ENCODE assay signal across 19 cellular contexts in genomic region chr7:131431756-131432155, GRCh38.
"Had no signal": no experiment of that assay in that cellular context is flagged by ENCODE, and none has a peak within 500 bp of the region (broad histone marks: within the 10 kb centered on the region; RNA-seq: fewer than 3 reads in every experiment).

No MANE protein-coding gene starts in this region.

- H3K4me3 ChIP-seq: ascending aorta, heart left ventricle, left lung, ovary, prostate gland, thoracic aorta, vagina had no signal

- DNase-seq: activated CD4-positive, alpha-beta T cell treated with anti-CD3 and anti-CD28 coated beads for 48 hours; activated CD4-positive, alpha-beta T cell treated with anti-CD3 and anti-CD28 coated beads, Interleukin-2, amount 50 U/mL, for 48 hours; activated CD4-positive, CD25-positive, alpha-beta regulatory T cell; activated CD8-positive, alpha-beta memory T cell treated with anti-CD3 and anti-CD28 coated beads for 24 hours; activated effector memory CD4-positive, alpha-beta T cell treated with Interleukin-2 at 50 U/mL for 16 hours; activated naive CD4-positive, alpha-beta T cell treated with Interleukin-2 at 50 U/mL for 16 hours; effector CD4-positive, alpha-beta T cell; kidney glomerular epithelial cell; left lung; naive thymus-derived CD4-positive, alpha-beta T cell; ovary; stimulated activated naive CD4-positive, alpha-beta T cell; T-cell had no signal

- H3K27me3 ChIP-seq: ascending aorta, brain microvascular endothelial cell, heart left ventricle, left lung, ovary, vagina had no signal

- H3K27ac ChIP-seq: ascending aorta, brain microvascular endothelial cell, left lung, ovary, thoracic aorta, vagina had no signal

- ATAC-seq: naive thymus-derived CD4-positive, alpha-beta T cell; T-cell had no signal
